Comparison of ENCODE assay signal across 18 cellular contexts in genomic region chr13:106099765-106100164, GRCh38.
A peak's percentile ranks its signal among the peaks of the same experiment; 100 is the strongest.
DNase-seq lines count a peak whose midpoint lies in the region; ATAC-seq, FAIRE-seq and TF ChIP-seq lines count a peak whose summit lies in the region.
"Had no signal": no experiment of that assay in that cellular context is flagged by ENCODE, and none has a peak within 500 bp of the region (broad histone marks: within the 10 kb centered on the region; RNA-seq: fewer than 3 reads in every experiment).

No MANE protein-coding gene starts in this region.

- no peak for ATAC-seq in GM21423 (IDR thresholded peaks at IDR 0.05; ENCODE audit: unreplicated experiment)
- ATAC-seq in gastroesophageal sphincter = no peak
- ATAC-seq in GM21528 (IDR thresholded peaks at IDR 0.05; ENCODE audit: low FRiP score, unreplicated experiment) = no peak
- ATAC-seq: effector memory CD8-positive, alpha-beta T cell; stimulated activated memory B cell treated with anti-CD40 and anti-IgM and Interleukin-4, amounts not matched to agents 10 μg/mL and 1 μg/mL and 100 μg/mL, for 72 hours had no signal

- H3K4me2 ChIP-seq in mammary epithelial cell (ENCODE audit: insufficient read depth, low read depth, low read length) = no peak overlapping the region
- no peak overlapping the region for H3K4me2 ChIP-seq in mesenchymal stem cell (ENCODE audit: low read length, poor library complexity, severe bottlenecking)

- H3K4me3 ChIP-seq in HUES48 (ENCODE audit: low read depth, low read length) = peak overlapping the region; percentile 34; the same call in 1 of the 2 replicates
- H3K4me3 ChIP-seq in mammary epithelial cell (replicated peaks in 1 of 3; ENCODE audit: insufficient read depth in 1 of 3, low read depth in 2 of 3, low read length in 3 of 3) = no peak overlapping the region
- no peak overlapping the region for H3K4me3 ChIP-seq in mesenchymal stem cell (ENCODE audit: insufficient read depth in 1 of 2, low read depth in 1 of 2, low read length in 2 of 2)
- no peak overlapping the region for H3K4me3 ChIP-seq in small intestine (ENCODE audit: low read depth in 1 of 2, low read length in 2 of 2)
- no peak overlapping the region for H3K4me3 ChIP-seq in gastroesophageal sphincter
- H3K4me3 ChIP-seq: GM23248, lung, tibial nerve had no signal

- no peak overlapping the region for H3K18ac ChIP-seq in mesenchymal stem cell (ENCODE audit: low read depth in 1 of 2, low read length in 2 of 2)

- no peak overlapping the region for H2BK12ac ChIP-seq in mesenchymal stem cell (ENCODE audit: low read length in 2 of 2)

- H3K4me1 ChIP-seq in HUES48 (ENCODE audit: control insufficient read depth, insufficient read depth, low read length) (peaks cover 42% of the 10 kb centered on the region), mammary epithelial cell (ENCODE audit: insufficient read depth, low read length) (peaks cover 28% of the 10 kb centered on the region), mesenchymal stem cell (ENCODE audit: control insufficient read depth, insufficient read depth, low read depth, low read length) (peaks cover 14% of the 10 kb centered on the region), small intestine (ENCODE audit: control insufficient read depth in 2 of 2, insufficient read depth in 1 of 2, low read depth in 1 of 2, low read length in 1 of 2) (peaks cover 4 to 9% of the 10 kb centered on the region in 2 donors), gastroesophageal sphincter (no peaks in the 10 kb centered on the region)
- H3K4me1 ChIP-seq: tibial nerve had no signal

- intact Hi-C loops in mammary epithelial cell (cut with micrococcal nuclease) = loop anchor here (10.0 kb wide), 1 partner anchor 525 kb away; no protein-coding TSS in a partner anchor

- H3K79me1 ChIP-seq in mesenchymal stem cell (replicated peaks; ENCODE audit: low read length, poor library complexity, severe bottlenecking) = no peaks in the 10 kb centered on the region

- no peak overlapping the region for H3K23ac ChIP-seq in mesenchymal stem cell (ENCODE audit: low read length in 2 of 2)

- H3K9me3 ChIP-seq in HUES48 (ENCODE audit: control insufficient read depth, insufficient read depth, low read length) (no peaks in the 10 kb centered on the region), mammary epithelial cell (replicated peaks; ENCODE audit: insufficient read depth, low read length) (no peaks in the 10 kb centered on the region), mesenchymal stem cell (ENCODE audit: control insufficient read depth, low read length) (no peaks in the 10 kb centered on the region), small intestine (ENCODE audit: control insufficient read depth, low read depth) (no peaks in the 10 kb centered on the region), gastroesophageal sphincter (no peaks in the 10 kb centered on the region)
- H3K9me3 ChIP-seq: tibial nerve had no signal

- in situ Hi-C loops in mammary epithelial cell (cut with MboI; ENCODE audit: low sequenced_read_pairs in 2 of 2) = no loop called here

- TF ChIP-seq POLR2A in gastroesophageal sphincter (IDR thresholded peaks at IDR 0.05) = no peak

- H3K27me3 ChIP-seq in HUES48 (ENCODE audit: control insufficient read depth, insufficient read depth, low read length) (no peaks in the 10 kb centered on the region), mammary epithelial cell (ENCODE audit: insufficient read depth, low read length) (no peaks in the 10 kb centered on the region), mesenchymal stem cell (ENCODE audit: control insufficient read depth in 1 of 2, insufficient read depth in 1 of 2, low read length in 2 of 2) (no peaks in the 10 kb centered on the region), small intestine (ENCODE audit: control insufficient read depth in 2 of 2, insufficient read depth in 2 of 2, low read length in 2 of 2) (no peaks in the 10 kb centered on the region), gastroesophageal sphincter (no peaks in the 10 kb centered on the region)
- H3K27me3 ChIP-seq: tibial nerve had no signal

- dilution Hi-C loops in mammary epithelial cell (cut with HindIII; ENCODE audit: low sequenced_read_pairs) = no loop called here

- 96% methylated on average over 9 of the region's 13 CpGs for WGBS in mammary epithelial cell (ENCODE audit: low coverage, missing lambda C conversion rate)
- WGBS in mesenchymal stem cell = 95% methylated on average over 8 of the region's 13 CpGs
- 22 to 68% (median 44%) methylated on average over 13 of the region's 13 CpGs for WGBS in small intestine, 3 donors
- 71 to 84% methylated on average over 9 to 13 of the region's 13 CpGs for WGBS in gastroesophageal sphincter (ENCODE audit: low coverage in 1 of 2), 2 donors

- H4K91ac ChIP-seq in mesenchymal stem cell (ENCODE audit: low read length) = no peak overlapping the region

- no peak overlapping the region for H4K8ac ChIP-seq in mesenchymal stem cell (ENCODE audit: low read length)

- TF ChIP-seq EP300 in gastroesophageal sphincter (IDR thresholded peaks at IDR 0.05) = no peak

- no peak for FAIRE-seq in small intestine (lab: Jason Lieb, UNC)

- CTCF ChIA-PET in mammary epithelial cell (lab: Charles Lee; ENCODE audit: low non-redundant PET) = no interaction called here

- H3K4ac ChIP-seq in mesenchymal stem cell (ENCODE audit: low read depth in 1 of 2, low read length in 2 of 2) = no peak overlapping the region

- H3K9ac ChIP-seq in HUES48 (ENCODE audit: low read depth, low read length) = peak overlapping the region; percentile 25; the same call in 1 of the 2 replicates
- no peak overlapping the region for H3K9ac ChIP-seq in mammary epithelial cell (ENCODE audit: insufficient read depth, low read length)
- no peak overlapping the region for H3K9ac ChIP-seq in mesenchymal stem cell (ENCODE audit: low read length)
- H3K9ac ChIP-seq: GM23248 had no signal

- H3K14ac ChIP-seq in mesenchymal stem cell (ENCODE audit: low read length in 2 of 2) = no peak overlapping the region

- no peaks in the 10 kb centered on the region for H4K20me1 ChIP-seq in mammary epithelial cell (ENCODE audit: insufficient read depth, low read length)

- no peaks in the 10 kb centered on the region for H3K79me2 ChIP-seq in mammary epithelial cell (ENCODE audit: insufficient read depth, low read length)

- TF ChIP-seq CTCF in mammary epithelial cell (conservative IDR thresholded peaks at IDR 0.05 in 1 of 2, IDR thresholded peaks at IDR 0.05 in 1 of 2; ENCODE audit: extremely low read depth in 1 of 2, insufficient read depth in 1 of 2, low read depth in 1 of 2, low read length in 2 of 2) (no peak), gastroesophageal sphincter (IDR thresholded peaks at IDR 0.05) (no peak)

- H3K27ac ChIP-seq in HUES48 (ENCODE audit: low read depth, low read length) (peak overlapping the region; percentile 91), mammary epithelial cell (ENCODE audit: insufficient read depth, low read depth, low read length) (no peak overlapping the region), mesenchymal stem cell (ENCODE audit: low read length, poor library complexity, severe bottlenecking) (no peak overlapping the region), small intestine (ENCODE audit: low read depth in 1 of 2, low read length in 1 of 2) (peak overlapping the region; percentile 80 to 94), gastroesophageal sphincter (no peak overlapping the region)
- H3K27ac ChIP-seq: GM23248 had no signal

- H2BK5ac ChIP-seq in mesenchymal stem cell (ENCODE audit: low read depth, low read length, poor library complexity, severe bottlenecking) = no peak overlapping the region

- no peak overlapping the region for H2BK15ac ChIP-seq in mesenchymal stem cell (ENCODE audit: low read depth, poor library complexity, severe bottlenecking)

- H3K36me3 ChIP-seq in HUES48 (ENCODE audit: control insufficient read depth, insufficient read depth, low read length) = no peaks in the 10 kb centered on the region
- H3K36me3 ChIP-seq in mammary epithelial cell (ENCODE audit: insufficient read depth, low read length) = no peaks in the 10 kb centered on the region
- H3K36me3 ChIP-seq in mesenchymal stem cell (ENCODE audit: control insufficient read depth in 1 of 2, insufficient read depth in 2 of 2, low read depth in 1 of 2, low read length in 2 of 2) = no peaks in the 10 kb centered on the region
- no peaks in the 10 kb centered on the region for H3K36me3 ChIP-seq in small intestine (ENCODE audit: control insufficient read depth in 2 of 2, insufficient read depth in 2 of 2, low read length in 2 of 2)
- H3K36me3 ChIP-seq in gastroesophageal sphincter = no peaks in the 10 kb centered on the region
- H3K36me3 ChIP-seq: tibial nerve had no signal

- H2AK5ac ChIP-seq in mesenchymal stem cell (ENCODE audit: low read length, severe bottlenecking) = peak overlapping the region; percentile 83

- H2AFZ ChIP-seq in mammary epithelial cell (ENCODE audit: low read depth, low read length) = peak overlapping the region; percentile 26
- no peak overlapping the region for H2AFZ ChIP-seq in mesenchymal stem cell (ENCODE audit: low read depth, low read length)
- H2AFZ ChIP-seq: GM23248 had no signal

- no TSS peak for BruUV-seq in mammary epithelial cell (replicated peaks; lab: Mats Ljungman, UMichigan)

- no peak overlapping the region for H2BK120ac ChIP-seq in mesenchymal stem cell (ENCODE audit: low read depth, low read length)

- DNase-seq in mammary epithelial cell = no peak
- DNase-seq in mesenchymal stem cell = no peak
- DNase-seq in small intestine = no peak
- DNase-seq in epidermal melanocyte (ENCODE audit: insufficient read length, low spot score) = no peak
- DNase-seq: activated CD4-positive, alpha-beta T cell treated with anti-CD3 and anti-CD28 coated beads, Interleukin-2, amount 50 U/mL, for 4 hours; anterior cingulate cortex; cerebellar nuclear complex; effector memory CD8-positive, alpha-beta T cell; GM23248; NCI-H1417 treated with DMSO at 0.1 percent for 48 hours; NCI-H526 had no signal

Comparison
In these comparisons a context has a peak if more than half of its experiments do, and no peak if none do; other contexts are left out.
1. H3K27ac ChIP-seq: peak in HUES48 (single experiment) and small intestine (2 of 2); none in mammary epithelial cell (single experiment), mesenchymal stem cell (single experiment) and gastroesophageal sphincter (0 of 4).